26 cellular contexts compared by ENCODE assay signal in genomic region chr7:151317936-151318335, GRCh38.
"Had no signal": no experiment of that assay in that cellular context is flagged by ENCODE, and none has a peak within 500 bp of the region (broad histone marks: within the 10 kb centered on the region; RNA-seq: fewer than 3 reads in every experiment).

No MANE protein-coding gene starts in this region.

- H3K27me3 Mint-ChIP-seq: activated CD4-positive, alpha-beta memory T cell treated with anti-CD3 and anti-CD28 coated beads for 36 hours; activated CD4-positive, alpha-beta T cell treated with anti-CD3 and anti-CD28 coated beads for 36 hours; activated CD4-positive, alpha-beta T cell treated with anti-CD3 and anti-CD28 coated beads, Interleukin-2, amount 10 ng/mL, durations not matched to agents 24 days and 14 days; activated naive CD8-positive, alpha-beta T cell treated with anti-CD3 and anti-CD28 coated beads, Interleukin-2, amount 10 ng/mL, durations not matched to agents 7 days and 5 days; activated T-cell treated with anti-CD3 and anti-CD28 coated beads, Interleukin-2, amount 50 U/mL, for 24 hours had no signal

- H3K27me3 ChIP-seq: ascending aorta, breast epithelium, cardiac muscle cell, colonic mucosa had no signal

- ATAC-seq: activated CD4-positive, alpha-beta T cell treated with anti-CD3 and anti-CD28 coated beads for 36 hours; activated CD8-positive, alpha-beta T cell treated with anti-CD3 and anti-CD28 coated beads, Interleukin-2, amount 10 ng/mL, durations not matched to agents 7 days and 5 days; activated naive CD4-positive, alpha-beta T cell treated with anti-CD3 and anti-CD28 coated beads, Interleukin-2, amount 50 U/mL, for 72 hours; activated T-cell treated with anti-CD3 and anti-CD28 coated beads, Interleukin-2, amount 50 U/mL, for 72 hours; esophagus mucosa had no signal

- H3K4me1 Mint-ChIP-seq: brain had no signal

- H3K4me3 ChIP-seq: ascending aorta, breast epithelium, cardiac muscle cell, colonic mucosa had no signal

- DNase-seq: activated CD4-positive, alpha-beta memory T cell treated with anti-CD3 and anti-CD28 coated beads for 36 hours; activated CD4-positive, alpha-beta T cell treated with anti-CD3 and anti-CD28 coated beads for 36 hours; activated CD4-positive, alpha-beta T cell treated with anti-CD3 and anti-CD28 coated beads, Interleukin-2, amount 10 ng/mL, durations not matched to agents 24 days and 14 days; activated CD4-positive, CD25-positive, alpha-beta regulatory T cell; activated CD4-positive, CD25-positive, alpha-beta regulatory T cell treated with anti-CD3 and anti-CD28 coated beads, Interleukin-2, amount 50 U/mL, for 72 hours; activated CD8-positive, alpha-beta T cell treated with anti-CD3 and anti-CD28 coated beads, Interleukin-2, amount 10 ng/mL, durations not matched to agents 7 days and 5 days; activated gamma-delta T cell; activated naive CD4-positive, alpha-beta T cell; activated naive CD4-positive, alpha-beta T cell treated with anti-CD3 and anti-CD28 coated beads, Interleukin-2, amount 10 ng/mL, durations not matched to agents 7 days and 5 days; activated naive CD8-positive, alpha-beta T cell treated with anti-CD3 and anti-CD28 coated beads, Interleukin-2, amount 10 ng/mL, durations not matched to agents 7 days and 5 days; activated T-cell treated with anti-CD3 and anti-CD28 coated beads for 4 hours; activated T-cell treated with anti-CD3 and anti-CD28 coated beads, Interleukin-2, amount 50 U/mL, for 24 hours; activated T-cell treated with anti-CD3 and anti-CD28 coated beads, Interleukin-2, amount 50 U/mL, for 72 hours; central memory CD4-positive, alpha-beta T cell; cerebellar nuclear complex; colonic mucosa; effector memory CD4-positive, alpha-beta T cell; endodermal cell; foreskin fibroblast; T-helper 2 cell had no signal

- H3K9me3 ChIP-seq: colonic mucosa had no signal

- H3K4me3 Mint-ChIP-seq: activated CD4-positive, alpha-beta memory T cell treated with anti-CD3 and anti-CD28 coated beads for 36 hours; activated CD4-positive, alpha-beta T cell treated with anti-CD3 and anti-CD28 coated beads for 36 hours; activated CD4-positive, alpha-beta T cell treated with anti-CD3 and anti-CD28 coated beads, Interleukin-2, amount 10 ng/mL, durations not matched to agents 24 days and 14 days; activated CD8-positive, alpha-beta T cell treated with anti-CD3 and anti-CD28 coated beads, Interleukin-2, amount 10 ng/mL, durations not matched to agents 7 days and 5 days; activated naive CD4-positive, alpha-beta T cell treated with anti-CD3 and anti-CD28 coated beads, Interleukin-2, amount 10 ng/mL, durations not matched to agents 7 days and 5 days; activated naive CD8-positive, alpha-beta T cell treated with anti-CD3 and anti-CD28 coated beads, Interleukin-2, amount 10 ng/mL, durations not matched to agents 7 days and 5 days; activated T-cell treated with anti-CD3 and anti-CD28 coated beads, Interleukin-2, amount 50 U/mL, for 24 hours; activated T-cell treated with anti-CD3 and anti-CD28 coated beads, Interleukin-2, amount 50 U/mL, for 72 hours; brain; endodermal cell had no signal

- H3K27ac Mint-ChIP-seq: activated CD4-positive, alpha-beta memory T cell treated with anti-CD3 and anti-CD28 coated beads for 36 hours; activated CD4-positive, alpha-beta T cell treated with anti-CD3 and anti-CD28 coated beads for 36 hours; activated CD4-positive, alpha-beta T cell treated with anti-CD3 and anti-CD28 coated beads, Interleukin-2, amount 10 ng/mL, durations not matched to agents 24 days and 14 days; activated CD8-positive, alpha-beta T cell treated with anti-CD3 and anti-CD28 coated beads, Interleukin-2, amount 10 ng/mL, durations not matched to agents 7 days and 5 days; activated naive CD4-positive, alpha-beta T cell treated with anti-CD3 and anti-CD28 coated beads, Interleukin-2, amount 10 ng/mL, durations not matched to agents 7 days and 5 days; activated naive CD4-positive, alpha-beta T cell treated with anti-CD3 and anti-CD28 coated beads, Interleukin-2, amount 50 U/mL, for 72 hours; activated naive CD8-positive, alpha-beta T cell treated with anti-CD3 and anti-CD28 coated beads, Interleukin-2, amount 10 ng/mL, durations not matched to agents 7 days and 5 days; activated T-cell treated with anti-CD3 and anti-CD28 coated beads, Interleukin-2, amount 50 U/mL, for 24 hours; activated T-cell treated with anti-CD3 and anti-CD28 coated beads, Interleukin-2, amount 50 U/mL, for 72 hours; brain; endodermal cell had no signal

- H3K36me3 Mint-ChIP-seq: activated naive CD4-positive, alpha-beta T cell treated with anti-CD3 and anti-CD28 coated beads, Interleukin-2, amount 10 ng/mL, durations not matched to agents 7 days and 5 days; brain had no signal

- H3K4me1 ChIP-seq: breast epithelium, colonic mucosa had no signal

- H3K27ac ChIP-seq: ascending aorta, breast epithelium, cardiac muscle cell, colonic mucosa had no signal
